Comparison of ENCODE assay signal across 22 cellular contexts in genomic region chr2:197908940-197909339, GRCh38.
A peak's percentile ranks its signal among the peaks of the same experiment; 100 is the strongest.
DNase-seq lines count a peak whose midpoint lies in the region; ATAC-seq, FAIRE-seq and TF ChIP-seq lines count a peak whose summit lies in the region.
"Had no signal": no experiment of that assay in that cellular context is flagged by ENCODE, and none has a peak within 500 bp of the region (broad histone marks: within the 10 kb centered on the region; RNA-seq: fewer than 3 reads in every experiment).

No MANE protein-coding gene starts in this region.

- FAIRE-seq in GM12878 (lab: Jason Lieb, UNC): no peak

- H3K4me3 ChIP-seq in IMR-90 (ENCODE audit: insufficient read depth, low read depth, low read length): no peak overlapping the region
- H3K4me3 ChIP-seq in GM12878: 0 out of 2 replicates have a peak overlapping the region, but pooled peaks have one; percentile 11
- H3K4me3 ChIP-seq: spleen, upper lobe of right lung had no signal

- no peaks in the 10 kb centered on the region for H3K9me1 ChIP-seq in IMR-90 (ENCODE audit: insufficient read depth, low read length)

- H2BK5ac ChIP-seq in IMR-90 (ENCODE audit: low read depth, low read length, poor library complexity, severe bottlenecking): peak overlapping the region; percentile 53

- BruUV-seq in IMR-90 (replicated peaks; lab: Mats Ljungman, UMichigan) (no TSS peak), GM12878 (replicated peaks; lab: Mats Ljungman, UMichigan) (no TSS peak)

- no peaks in the 10 kb centered on the region for H3K79me2 ChIP-seq in GM12878 (ENCODE audit: control insufficient read depth, insufficient read depth, low read length)

- H3K4ac ChIP-seq in IMR-90 (ENCODE audit: low read depth, low read length): peak overlapping the region; percentile 84

- H3K27ac ChIP-seq in IMR-90 (ENCODE audit: insufficient read depth, low read length) (peak overlapping the region; percentile 94; the same call in 1 of the 2 replicates), GM12878 (ENCODE audit: control insufficient read depth, insufficient read depth) (no peak overlapping the region)
- H3K27ac ChIP-seq: spleen, upper lobe of right lung had no signal

- H3K36me3 ChIP-seq in IMR-90 (ENCODE audit: control insufficient read depth, insufficient read depth, low read length) (no peaks in the 10 kb centered on the region), GM12878 (ENCODE audit: control insufficient read depth in 2 of 2, insufficient read depth in 2 of 2, low read length in 1 of 2) (no peaks in the 10 kb centered on the region)
- H3K36me3 ChIP-seq: spleen, upper lobe of right lung had no signal

- H3K4me2 ChIP-seq in IMR-90 (ENCODE audit: low read depth, low read length): peak overlapping the region; percentile 69
- H3K4me2 ChIP-seq in GM12878 (ENCODE audit: control insufficient read depth, insufficient read depth): no peak overlapping the region

- H3K9me3 Mint-ChIP-seq in stimulated activated naive B cell treated with anti-CD40 and anti-IgM and Interleukin-4, amounts not matched to agents 10 μg/mL and 1 μg/mL and 100 μg/mL, for 72 hours: peaks cover 0 to 3% of the 10 kb centered on the region in 2 donors
- H3K9me3 Mint-ChIP-seq: H9; stimulated activated naive CD8-positive, alpha-beta T cell treated with anti-CD3 and anti-CD28 coated beads, Interleukin-15, amount 100 ng/mL, for 72 hours had no signal

- H3K14ac ChIP-seq in IMR-90 (replicated peaks; ENCODE audit: low read depth, low read length): no peak overlapping the region

- no peaks in the 10 kb centered on the region for H3K79me1 ChIP-seq in IMR-90 (ENCODE audit: low read depth in 1 of 2, low read length in 2 of 2)

- H3K4me1 ChIP-seq in IMR-90 (ENCODE audit: control insufficient read depth, insufficient read depth, low read length): peaks cover 5% of the 10 kb centered on the region
- no peaks in the 10 kb centered on the region for H3K4me1 ChIP-seq in GM12878 (ENCODE audit: control insufficient read depth, insufficient read depth, low read length)
- H3K4me1 ChIP-seq: spleen, upper lobe of right lung had no signal

- DNase-seq in IMR-90 (peak; percentile 92), GM12878 (ENCODE audit: low read depth, low spot score) (no peak), hepatic stellate cell (ENCODE audit: low spot score) (peak; percentile 42), posterior vena cava (ENCODE audit: low spot score) (no peak), foreskin melanocyte (no peak)
- no peak for DNase-seq in stimulated activated naive B cell treated with anti-CD40 and anti-IgM and Interleukin-4, amounts not matched to agents 10 μg/mL and 1 μg/mL and 100 μg/mL, for 72 hours
- DNase-seq: activated CD4-positive, alpha-beta T cell treated with anti-CD3 and anti-CD28 coated beads for 48 hours; COR-L47; cortex of kidney; H9; MM.1S; NCI-H1436 treated with DMSO at 0.1 percent for 48 hours; SIG-M5; spleen; stimulated activated CD4-positive, alpha-beta T cell treated with anti-CD3 and anti-CD28 coated beads, Interleukin-4, amount 100 ng/mL, for 24 hours; stimulated activated naive CD8-positive, alpha-beta T cell treated with anti-CD3 and anti-CD28 coated beads, Interleukin-15, amount 100 ng/mL, for 72 hours; T-helper 1 cell; upper lobe of right lung had no signal

- CTCF ChIA-PET in IMR-90 (lab: Yijun Ruan, JAX) (interaction anchor here (0.7 to 1.6 kb wide), 4 partner anchors 9 to 396 kb away, joined by 3 to 8 read pairs (median 6); no protein-coding TSS in a partner anchor), GM12878 (lab: Yijun Ruan, JAX) (interaction anchor here (0.6 to 1.2 kb wide), 7 partner anchors 9 to 1193 kb away, joined by 3 to 5 read pairs (median 3); no protein-coding TSS in a partner anchor)

- H3K56ac ChIP-seq in IMR-90 (ENCODE audit: extremely low read depth, insufficient read depth, low read length): peak overlapping the region; percentile 85; the same call in 1 of the 2 replicates

- peak overlapping the region in 1 of 2 experiments; percentile 65; a peak in 1 of 4 replicates for H4K8ac ChIP-seq in IMR-90 (ENCODE audit: low read depth in 2 of 2, low read length in 2 of 2)

- peaks cover 4 to 6% of the 10 kb centered on the region in 2 donors for H3K4me1 Mint-ChIP-seq in stimulated activated naive B cell treated with anti-CD40 and anti-IgM and Interleukin-4, amounts not matched to agents 10 μg/mL and 1 μg/mL and 100 μg/mL, for 72 hours
- H3K4me1 Mint-ChIP-seq: IgD-negative memory B cell had no signal

- SMC1A ChIA-PET in GM12878 (lab: Charles Lee; ENCODE audit: uncharacterized antibody, unreplicated experiment): interaction anchor here (0.8 to 2.2 kb wide), 12 partner anchors 15 to 226 kb away, joined by 3 to 9 read pairs (median 3); no protein-coding TSS in a partner anchor

- intact Hi-C loops in IMR-90 (cut with micrococcal nuclease) (loop anchor here (5.0 kb wide), 1 partner anchor 107 kb away; the partner anchor contains the start of gene PLCL1), GM12878 (cut with micrococcal nuclease; ENCODE audit: unreplicated experiment) (no loop called here), posterior vena cava (cut with DNase I) (no loop called here)

- H3K9ac ChIP-seq in IMR-90 (ENCODE audit: low read depth, low read length) (0 out of 2 replicates have a peak overlapping the region, but pooled peaks have one; percentile 24), GM12878 (ENCODE audit: control insufficient read depth, insufficient read depth, low read length) (no peak overlapping the region)

- no CpG with 5 or more reads among the region's 4 CpGs for WGBS in IMR-90 (ENCODE audit: extremely low coverage in 2 of 2, insufficient read length in 1 of 2), 2 experiments
- 32% methylated on average over 4 of the region's 4 CpGs for WGBS in GM12878 (ENCODE audit: insufficient coverage, insufficient replicate concordance, low lambda C conversion rate, missing lambda C conversion rate)

- H4K91ac ChIP-seq in IMR-90 (ENCODE audit: insufficient read depth, low read depth, low read length): peak overlapping the region; percentile 82

- no peak overlapping the region for H3K4me3 Mint-ChIP-seq in stimulated activated naive B cell treated with anti-CD40 and anti-IgM and Interleukin-4, amounts not matched to agents 10 μg/mL and 1 μg/mL and 100 μg/mL, for 72 hours
- H3K4me3 Mint-ChIP-seq: activated naive CD8-positive, alpha-beta T cell; activated T-helper 1 cell treated with anti-CD3 and anti-CD28 coated beads, Interleukin-12 subunit alpha, Interleukin-12 subunit beta, Interleukin-2, Interleukin-4 antibody, amounts not matched to agents 30 ng/mL and 10 ng/mL and 1 ng/mL, durations not matched to agents 14 hours and 24 hours and 36 hours; H9; IgD-negative memory B cell; stimulated activated naive CD8-positive, alpha-beta T cell treated with anti-CD3 and anti-CD28 coated beads, Interleukin-15, amount 100 ng/mL, for 72 hours had no signal

- H3K27me3 ChIP-seq in IMR-90 (ENCODE audit: control insufficient read depth, insufficient read depth, low read length): no peaks in the 10 kb centered on the region
- H3K27me3 ChIP-seq in GM12878 (replicated peaks in 1 of 2; ENCODE audit: control insufficient read depth in 2 of 2, insufficient read depth in 2 of 2, low read length in 1 of 2): no peaks in the 10 kb centered on the region
- H3K27me3 ChIP-seq: upper lobe of right lung had no signal

- ATAC-seq in IMR-90 (ENCODE audit: low read depth) (peak; percentile 55), GM12878 (no peak), HG02884 (IDR thresholded peaks at IDR 0.05; ENCODE audit: unreplicated experiment) (no peak)
- ATAC-seq in stimulated activated naive B cell treated with anti-CD40 and anti-IgM and Interleukin-4, amounts not matched to agents 10 μg/mL and 1 μg/mL and 100 μg/mL, for 72 hours (replicated peaks): no peak
- ATAC-seq: stimulated activated naive CD8-positive, alpha-beta T cell treated with anti-CD3 and anti-CD28 coated beads, Interleukin-15, amount 100 ng/mL, for 72 hours; upper lobe of right lung had no signal

- H4K20me1 ChIP-seq in IMR-90 (ENCODE audit: insufficient read depth, low read length): no peaks in the 10 kb centered on the region; the same call in 1 of the 2 replicates
- H4K20me1 ChIP-seq in GM12878 (ENCODE audit: control insufficient read depth, insufficient read depth): no peaks in the 10 kb centered on the region

- H2AK5ac ChIP-seq in IMR-90 (ENCODE audit: low read depth, low read length): no peak overlapping the region

- peak overlapping the region; percentile 44 for H3K18ac ChIP-seq in IMR-90 (ENCODE audit: low read depth, low read length)

- H2BK120ac ChIP-seq in IMR-90 (ENCODE audit: low read depth, low read length): peak overlapping the region; percentile 77

- in situ Hi-C loops in IMR-90 (cut with MboI; ENCODE audit: low sequenced_read_pairs): no loop called here
- in situ Hi-C loops in GM12878 (cut with MboI): no loop called here

- TF ChIP-seq EP300 in GM12878 (IDR thresholded peaks at IDR 0.05; ENCODE audit: borderline replicate concordance in 1 of 2, control insufficient read depth in 1 of 2, low read depth in 2 of 2, low read length in 2 of 2): no peak

- H3K9me3 ChIP-seq in IMR-90 (ENCODE audit: control insufficient read depth, insufficient read depth, low read length) (no peaks in the 10 kb centered on the region), GM12878 (replicated peaks; ENCODE audit: control insufficient read depth, insufficient read depth, low read length) (no peaks in the 10 kb centered on the region)
- H3K9me3 ChIP-seq: spleen, upper lobe of right lung had no signal

- H3K23ac ChIP-seq in IMR-90 (ENCODE audit: low read depth, low read length): peak overlapping the region; percentile 93; the same call in 1 of the 2 replicates

- H2BK20ac ChIP-seq in IMR-90 (ENCODE audit: low read depth, low read length): peak overlapping the region; percentile 82; the same call in 1 of the 2 replicates

- POLR2A ChIA-PET in IMR-90 (lab: Charles Lee; ENCODE audit: unreplicated experiment): no interaction called here
- POLR2A ChIA-PET in GM12878 (lab: Charles Lee): no interaction called here

- TF ChIP-seq POLR2A in IMR-90 (IDR thresholded peaks at IDR 0.05; ENCODE audit: low read depth, low read length) (no peak), GM12878 (IDR thresholded peaks at IDR 0.05; ENCODE audit: low read depth, low read length) (no peak)

- peak overlapping the region; percentile 37 for H3K27ac Mint-ChIP-seq in stimulated activated naive B cell treated with anti-CD40 and anti-IgM and Interleukin-4, amounts not matched to agents 10 μg/mL and 1 μg/mL and 100 μg/mL, for 72 hours
- H3K27ac Mint-ChIP-seq: activated naive CD8-positive, alpha-beta T cell; activated T-helper 1 cell treated with anti-CD3 and anti-CD28 coated beads, Interleukin-12 subunit alpha, Interleukin-12 subunit beta, Interleukin-2, Interleukin-4 antibody, amounts not matched to agents 30 ng/mL and 10 ng/mL and 1 ng/mL, durations not matched to agents 14 hours and 24 hours and 36 hours; IgD-negative memory B cell; stimulated activated naive CD8-positive, alpha-beta T cell treated with anti-CD3 and anti-CD28 coated beads, Interleukin-15, amount 100 ng/mL, for 72 hours had no signal

- H2BK15ac ChIP-seq in IMR-90 (ENCODE audit: low read depth, low read length): no peak overlapping the region; the same call in 2 of the 3 replicates

- no peak for TF ChIP-seq CTCF in IMR-90 (conservative IDR thresholded peaks at IDR 0.05; ENCODE audit: low read depth, low read length)
- TF ChIP-seq CTCF in GM12878 (IDR thresholded peaks at IDR 0.05 in 2 of 3, conservative IDR thresholded peaks at IDR 0.05 in 1 of 3; ENCODE audit: control insufficient read depth in 2 of 3, extremely low read depth in 1 of 3, insufficient read depth in 1 of 3, low read depth in 3 of 3, low read length in 3 of 3): no peak

- RAD21 ChIA-PET in GM12878 (lab: Charles Lee; ENCODE audit: unreplicated experiment): interaction anchor here (0.5 to 1.1 kb wide), 4 partner anchors 17 to 216 kb away, joined by 3 to 5 read pairs (median 3); no protein-coding TSS in a partner anchor

- H3K36me3 Mint-ChIP-seq in stimulated activated naive B cell treated with anti-CD40 and anti-IgM and Interleukin-4, amounts not matched to agents 10 μg/mL and 1 μg/mL and 100 μg/mL, for 72 hours: no peaks in the 10 kb centered on the region
- H3K36me3 Mint-ChIP-seq: IgD-negative memory B cell had no signal

- no peak overlapping the region for H4K5ac ChIP-seq in IMR-90 (ENCODE audit: low read depth, low read length)

- H2AK9ac ChIP-seq in IMR-90 (replicated peaks; ENCODE audit: low read depth, low read length, poor library complexity): no peak overlapping the region

- H2AFZ ChIP-seq in IMR-90 (replicated peaks; ENCODE audit: low read length, poor library complexity) (no peak overlapping the region), GM12878 (ENCODE audit: control insufficient read depth, low read depth, low read length) (no peak overlapping the region)

- TF ChIP-seq RAD21 in IMR-90 (IDR thresholded peaks at IDR 0.05; ENCODE audit: low read length) (no peak), GM12878 (IDR thresholded peaks at IDR 0.05; ENCODE audit: insufficient read depth, low read depth, low read length) (no peak)

- dilution Hi-C loops in IMR-90 (cut with HindIII; ENCODE audit: low sequenced_read_pairs, unreplicated experiment): no loop called here

- H3K27me3 Mint-ChIP-seq in stimulated activated naive B cell treated with anti-CD40 and anti-IgM and Interleukin-4, amounts not matched to agents 10 μg/mL and 1 μg/mL and 100 μg/mL, for 72 hours: peaks cover 0 to 4% of the 10 kb centered on the region in 2 donors

Comparison
In these comparisons a context has a peak if more than half of its experiments do, and no peak if none do; other contexts are left out.
1. DNase-seq: peak in IMR-90 (single experiment) and hepatic stellate cell (single experiment); none in GM12878 (single experiment), stimulated activated naive B cell treated with anti-CD40 and anti-IgM and Interleukin-4, amounts not matched to agents 10 μg/mL and 1 μg/mL and 100 μg/mL, for 72 hours (single experiment), posterior vena cava (single experiment) and foreskin melanocyte (single experiment).